Comparison of ENCODE assay signal across 9 cellular contexts in genomic region chr20:11912013-11912663, GRCh38. TPM values are rescaled to one million over a fixed set of nuclear protein-coding genes. Genes with fewer than 3 reads are reported as not detected.
DNase-seq lines count a peak whose midpoint lies in the region; ATAC-seq and TF ChIP-seq lines count a peak whose summit lies in the region.
"Had no signal": no experiment of that assay in that cellular context is flagged by ENCODE, and none has a peak within 500 bp of the region (broad histone marks: within the 10 kb centered on the region; RNA-seq: fewer than 3 reads in every experiment).

No MANE protein-coding gene starts in this region.

- no peaks in the 10 kb centered on the region for H3K27me3 ChIP-seq in BE2C
- no peaks in the 10 kb centered on the region for H3K27me3 ChIP-seq in hepatocyte
- no peaks in the 10 kb centered on the region for H3K27me3 ChIP-seq in prostate gland (replicated peaks; ENCODE audit: insufficient read depth)

- no peaks in the 10 kb centered on the region for H3K4me1 ChIP-seq in BE2C
- H3K4me1 ChIP-seq in hepatocyte (ENCODE audit: insufficient read depth): peaks cover 4% of the 10 kb centered on the region
- peaks cover 12% of the 10 kb centered on the region for H3K4me1 ChIP-seq in prostate gland (replicated peaks)

- H3K9me3 Mint-ChIP-seq in T-helper 2 cell treated with Interferon-gamma antibody and Interleukin-4, amounts not matched to agents 5 μg/mL and 100 μg/mL, for 36 hours: no peaks in the 10 kb centered on the region

- intact Hi-C loops in prostate gland (cut with DNase I): no loop called here

- H3K27me3 Mint-ChIP-seq in T-helper 2 cell treated with Interferon-gamma antibody and Interleukin-4, amounts not matched to agents 5 μg/mL and 100 μg/mL, for 36 hours (ENCODE audit: low read depth): no peaks in the 10 kb centered on the region

- ATAC-seq in HG03159 (IDR thresholded peaks at IDR 0.05; ENCODE audit: unreplicated experiment) (no peak), GM18520 (IDR thresholded peaks at IDR 0.05; ENCODE audit: unreplicated experiment) (no peak)

- H3K36me3 ChIP-seq in BE2C: no peaks in the 10 kb centered on the region
- no peaks in the 10 kb centered on the region for H3K36me3 ChIP-seq in hepatocyte (replicated peaks; ENCODE audit: insufficient read depth, low read depth)
- H3K36me3 ChIP-seq in prostate gland: no peaks in the 10 kb centered on the region

- TF ChIP-seq CTCF in BE2C (IDR thresholded peaks at IDR 0.05; ENCODE audit: low read depth, low read length) (peak; percentile 71), hepatocyte (IDR thresholded peaks at IDR 0.05; ENCODE audit: poor library complexity) (peak; percentile 41), prostate gland (IDR thresholded peaks at IDR 0.05) (no peak)

- peaks cover 20% of the 10 kb centered on the region for H4K20me1 ChIP-seq in hepatocyte (ENCODE audit: insufficient read depth, poor library complexity, severe bottlenecking)

- H3K9me3 ChIP-seq in BE2C (no peaks in the 10 kb centered on the region), hepatocyte (ENCODE audit: low read depth) (no peaks in the 10 kb centered on the region), prostate gland (no peaks in the 10 kb centered on the region)

- WGBS in hepatocyte (ENCODE audit: low lambda C conversion rate, missing lambda C conversion rate): 83% methylated on average over 4 of the region's 4 CpGs
- 73% methylated on average over 4 of the region's 4 CpGs for whole genome bisulfite sequencing in prostate gland

- no peak for TF ChIP-seq POLR2A in prostate gland (IDR thresholded peaks at IDR 0.05)

- H3K4me3 ChIP-seq in BE2C (ENCODE audit: low read depth, low read length) (no peak overlapping the region), hepatocyte (no peak overlapping the region), prostate gland (no peak overlapping the region)
- H3K4me3 ChIP-seq: coronary artery had no signal

- no peak overlapping the region for H3K27ac ChIP-seq in hepatocyte
- peak overlapping the region in 1 of 2 donors; percentile 54 for H3K27ac ChIP-seq in prostate gland
- H3K27ac ChIP-seq: coronary artery had no signal

- DNase-seq in BE2C (peak; percentile 16), HCEC 1CT (peak; percentile 50), RPMI8226 (peak; percentile 19), hepatocyte (ENCODE audit: low spot score) (peak; percentile 9), prostate gland (ENCODE audit: low spot score) (no peak)
- no peak for DNase-seq in T-helper 2 cell treated with Interferon-gamma antibody and Interleukin-4, amounts not matched to agents 5 μg/mL and 100 μg/mL, for 36 hours (ENCODE audit: low spot score)

- no peak overlapping the region for H3K27ac Mint-ChIP-seq in T-helper 2 cell treated with Interferon-gamma antibody and Interleukin-4, amounts not matched to agents 5 μg/mL and 100 μg/mL, for 36 hours

- H3K4me1 Mint-ChIP-seq in T-helper 2 cell treated with Interferon-gamma antibody and Interleukin-4, amounts not matched to agents 5 μg/mL and 100 μg/mL, for 36 hours (ENCODE audit: low read depth): peaks cover 5% of the 10 kb centered on the region

- no peak overlapping the region for H3K4me2 ChIP-seq in hepatocyte

- peaks cover 100% of the 10 kb centered on the region for H3K79me2 ChIP-seq in hepatocyte

- no peaks in the 10 kb centered on the region for H3K36me3 Mint-ChIP-seq in T-helper 2 cell treated with Interferon-gamma antibody and Interleukin-4, amounts not matched to agents 5 μg/mL and 100 μg/mL, for 36 hours (ENCODE audit: low read depth)

- H3K4me3 Mint-ChIP-seq in T-helper 2 cell treated with Interferon-gamma antibody and Interleukin-4, amounts not matched to agents 5 μg/mL and 100 μg/mL, for 36 hours: no peak overlapping the region

- H2AFZ ChIP-seq in hepatocyte: no peak overlapping the region

- no peaks in the 10 kb centered on the region for H3K9me2 ChIP-seq in hepatocyte (replicated peaks; ENCODE audit: insufficient read depth)

RNA-seq across cellular contexts. Expression of gene BTBD3, which starts 5.6 kb away (rescaled TPM):
- polyA plus RNA-seq in BE2C (2012; ENCODE audit: insufficient read depth, insufficient read length, low read depth): 32.3 TPM
- total RNA-seq in hepatocyte (68.3 and 79.0 TPM in 2 replicates), prostate gland (10 to 100 TPM; 36.2 to 84.9 TPM)
- 20.1 and 22.3 TPM in 2 replicates for polyA plus RNA-seq in hepatocyte

Comparison
In these comparisons a context has a peak if more than half of its experiments do, and no peak if none do; other contexts are left out.
1. DNase-seq: peak in BE2C (single experiment), HCEC 1CT (single experiment), RPMI8226 (single experiment) and hepatocyte (single experiment); none in prostate gland (single experiment) and T-helper 2 cell treated with Interferon-gamma antibody and Interleukin-4, amounts not matched to agents 5 μg/mL and 100 μg/mL, for 36 hours (single experiment).
2. CTCF ChIP-seq: peak in BE2C (single experiment) and hepatocyte (single experiment); none in prostate gland (0 of 4).